ENCODE assay signal across 14 cellular contexts in genomic region chr17:35931794-35932419, GRCh38. TPM values are rescaled to one million over a fixed set of nuclear protein-coding genes. Genes with fewer than 3 reads are reported as not detected.
DNase-seq lines count a peak whose midpoint lies in the region; ATAC-seq and TF ChIP-seq lines count a peak whose summit lies in the region.
"Had no signal": no experiment of that assay in that cellular context is flagged by ENCODE, and none has a peak within 500 bp of the region (broad histone marks: within the 10 kb centered on the region; RNA-seq: fewer than 3 reads in every experiment).

No MANE protein-coding gene starts in this region.

- WGBS in SK-N-SH (ENCODE audit: low lambda C conversion rate): 89% methylated on average over 5 of the region's 6 CpGs

- H3K36me3 ChIP-seq in SK-N-SH (replicated peaks in 1 of 2; ENCODE audit: control insufficient read depth in 1 of 2, insufficient read depth in 2 of 2, low read length in 1 of 2): no peaks in the 10 kb centered on the region
- H3K36me3 ChIP-seq: prostate gland had no signal

- no peak for TF ChIP-seq RAD21 in SK-N-SH (IDR thresholded peaks at IDR 0.05; ENCODE audit: low read length)

- no peak for ATAC-seq in GM18909 (IDR thresholded peaks at IDR 0.05; ENCODE audit: poor library complexity, unreplicated experiment)
- ATAC-seq in HG03196 (IDR thresholded peaks at IDR 0.05; ENCODE audit: unreplicated experiment): no peak
- ATAC-seq: stimulated activated memory B cell treated with anti-CD40 and anti-IgM and Interleukin-4, amounts not matched to agents 10 μg/mL and 1 μg/mL and 100 μg/mL, for 72 hours had no signal

- no peaks in the 10 kb centered on the region for H3K79me2 ChIP-seq in SK-N-SH (ENCODE audit: insufficient read depth)

- H4K20me1 ChIP-seq in SK-N-SH (ENCODE audit: insufficient read depth): no peaks in the 10 kb centered on the region

- peak; percentile 36 for DNase-seq in ACHN
- DNase-seq in SK-N-SH: no peak
- DNase-seq in fibroblast of the aortic adventitia (ENCODE audit: low read depth): peak; percentile 70
- no peak for DNase-seq in HT-29 (ENCODE audit: low spot score)
- DNase-seq: activated CD4-positive, alpha-beta T cell treated with anti-CD3 and anti-CD28 coated beads for 1 hour; activated T-cell treated with anti-CD3 and anti-CD28 coated beads, Interleukin-2, amount 50 U/mL, for 48 hours; erythroblast; NCI-H2107 had no signal

- H3K9ac ChIP-seq in SK-N-SH: no peak overlapping the region

- H3K27ac ChIP-seq in SK-N-SH (ENCODE audit: low read depth in 2 of 2, low read length in 1 of 2): peak overlapping the region in 1 of 2 experiments; percentile 4; a peak in 1 of 4 replicates
- H3K27ac ChIP-seq: prostate gland had no signal

- no peaks in the 10 kb centered on the region for H3K9me2 ChIP-seq in SK-N-SH

- H3K4me3 ChIP-seq in SK-N-SH (ENCODE audit: low read depth in 2 of 2, low read length in 1 of 2) (no peak overlapping the region), fibroblast of the aortic adventitia (ENCODE audit: low read depth, low read length) (no peak overlapping the region)
- H3K4me3 ChIP-seq: prostate gland had no signal

- TF ChIP-seq EP300 in SK-N-SH (IDR thresholded peaks at IDR 0.05; ENCODE audit: borderline replicate concordance in 1 of 2, low read depth in 1 of 2, low read length in 1 of 2): no peak

- peaks cover 11% of the 10 kb centered on the region for H3F3A ChIP-seq in SK-N-SH (replicated peaks; ENCODE audit: insufficient read depth)

- peaks cover 3 to 8% of the 10 kb centered on the region in 2 experiments; a peak in 2 of 4 replicates for H3K4me1 ChIP-seq in SK-N-SH (ENCODE audit: control insufficient read depth in 1 of 2, insufficient read depth in 2 of 2, low read depth in 1 of 2, low read length in 1 of 2)
- H3K4me1 ChIP-seq: prostate gland had no signal

- H3K27me3 ChIP-seq in SK-N-SH (ENCODE audit: insufficient read depth): no peaks in the 10 kb centered on the region

- TF ChIP-seq CTCF in SK-N-SH (IDR thresholded peaks at IDR 0.05) (no peak), fibroblast of the aortic adventitia (IDR thresholded peaks at IDR 0.05; ENCODE audit: insufficient read depth, low read length) (no peak)

- CTCF ChIA-PET in SK-N-SH (lab: Yijun Ruan, JAX): interaction anchor here (0.8 to 1.4 kb wide), 4 partner anchors 16 to 82 kb away, joined by 3 to 7 read pairs (median 4); no protein-coding TSS in a partner anchor

- no peak overlapping the region for H3K4me2 ChIP-seq in SK-N-SH

- H3K9me3 ChIP-seq in SK-N-SH: no peaks in the 10 kb centered on the region
- H3K9me3 ChIP-seq: prostate gland had no signal

- POLR2A ChIA-PET in SK-N-SH (lab: Yijun Ruan, JAX): no interaction called here

- peak overlapping the region; percentile 48; the same call in 1 of the 2 replicates for H2AFZ ChIP-seq in SK-N-SH (ENCODE audit: low read depth)

- in situ Hi-C loops in ACHN (cut with HindIII; ENCODE audit: low pct_ligation_motif_present, low pct_unique_long_range_greater_than_20kb, low sequenced_read_pairs): no loop called here

TF ChIP-seq in SK-N-SH, 30 proteins besides CTCF, POLR2A, EP300 and RAD21:
- TF ChIP-seq SIN3A (IDR thresholded peaks at IDR 0.05; ENCODE audit: borderline replicate concordance, low read depth, low read length) (no peak), ELF1 (IDR thresholded peaks at IDR 0.05) (no peak), RCOR1 (IDR thresholded peaks at IDR 0.05; ENCODE audit: low read length) (no peak), PBX3 (IDR thresholded peaks at IDR 0.05) (no peak), POLR2AphosphoS5 (IDR thresholded peaks at IDR 0.05; ENCODE audit: low read depth, low read length) (no peak)
- TF ChIP-seq, protein P1, sequence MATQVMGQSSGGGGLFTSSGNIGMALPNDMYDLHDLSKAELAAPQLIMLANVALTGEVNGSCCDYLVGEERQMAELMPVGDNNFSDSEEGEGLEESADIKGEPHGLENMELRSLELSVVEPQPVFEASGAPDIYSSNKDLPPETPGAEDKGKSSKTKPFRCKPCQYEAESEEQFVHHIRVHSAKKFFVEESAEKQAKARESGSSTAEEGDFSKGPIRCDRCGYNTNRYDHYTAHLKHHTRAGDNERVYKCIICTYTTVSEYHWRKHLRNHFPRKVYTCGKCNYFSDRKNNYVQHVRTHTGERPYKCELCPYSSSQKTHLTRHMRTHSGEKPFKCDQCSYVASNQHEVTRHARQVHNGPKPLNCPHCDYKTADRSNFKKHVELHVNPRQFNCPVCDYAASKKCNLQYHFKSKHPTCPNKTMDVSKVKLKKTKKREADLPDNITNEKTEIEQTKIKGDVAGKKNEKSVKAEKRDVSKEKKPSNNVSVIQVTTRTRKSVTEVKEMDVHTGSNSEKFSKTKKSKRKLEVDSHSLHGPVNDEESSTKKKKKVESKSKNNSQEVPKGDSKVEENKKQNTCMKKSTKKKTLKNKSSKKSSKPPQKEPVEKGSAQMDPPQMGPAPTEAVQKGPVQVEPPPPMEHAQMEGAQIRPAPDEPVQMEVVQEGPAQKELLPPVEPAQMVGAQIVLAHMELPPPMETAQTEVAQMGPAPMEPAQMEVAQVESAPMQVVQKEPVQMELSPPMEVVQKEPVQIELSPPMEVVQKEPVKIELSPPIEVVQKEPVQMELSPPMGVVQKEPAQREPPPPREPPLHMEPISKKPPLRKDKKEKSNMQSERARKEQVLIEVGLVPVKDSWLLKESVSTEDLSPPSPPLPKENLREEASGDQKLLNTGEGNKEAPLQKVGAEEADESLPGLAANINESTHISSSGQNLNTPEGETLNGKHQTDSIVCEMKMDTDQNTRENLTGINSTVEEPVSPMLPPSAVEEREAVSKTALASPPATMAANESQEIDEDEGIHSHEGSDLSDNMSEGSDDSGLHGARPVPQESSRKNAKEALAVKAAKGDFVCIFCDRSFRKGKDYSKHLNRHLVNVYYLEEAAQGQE (IDR thresholded peaks at IDR 0.05; ENCODE audit: low read depth, low read length): no peak
- TF ChIP-seq, protein P2, sequence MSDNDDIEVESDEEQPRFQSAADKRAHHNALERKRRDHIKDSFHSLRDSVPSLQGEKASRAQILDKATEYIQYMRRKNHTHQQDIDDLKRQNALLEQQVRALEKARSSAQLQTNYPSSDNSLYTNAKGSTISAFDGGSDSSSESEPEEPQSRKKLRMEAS (IDR thresholded peaks at IDR 0.05; ENCODE audit: low read depth): no peak

RNA-seq across cellular contexts. Expression of gene RDM1, which starts 1.3 kb away (rescaled TPM):
- 1.8 and 2.5 TPM in 2 replicates for polyA plus RNA-seq in SK-N-SH (2012; rRNA removed)
- polyA plus RNA-seq in SK-N-SH (2012; cell fraction: cytosol; rRNA removed): 2.0 and 2.3 TPM in 2 replicates
- 2.8 and 4.1 TPM in 2 replicates for polyA plus RNA-seq in SK-N-SH (2012; cell fraction: nucleus; rRNA removed)
- 0.45 TPM in 1 of 2 replicates, not detected in the other for total RNA-seq in fibroblast of the aortic adventitia (ENCODE audit: low replicate concordance)
- 4.9 and 11.3 TPM in 2 replicates for total RNA-seq in HT-29 (2014; rRNA removed; shearing (Covaris generic))
- total RNA-seq: bronchial epithelial cell, mononuclear cell had no signal

RNA-seq across cellular contexts. Expression of gene LYZL6, which starts 11.6 kb away (rescaled TPM):
- not detected in 2 replicates for polyA plus RNA-seq in SK-N-SH (2012; rRNA removed)
- not detected in 2 replicates for polyA plus RNA-seq in SK-N-SH (2012; cell fraction: cytosol; rRNA removed)
- not detected in 2 replicates for polyA plus RNA-seq in SK-N-SH (2012; cell fraction: nucleus; rRNA removed)
- not detected in 2 replicates for total RNA-seq in fibroblast of the aortic adventitia (ENCODE audit: low replicate concordance)
- not detected in 2 replicates for total RNA-seq in HT-29 (2014; rRNA removed; shearing (Covaris generic))
- total RNA-seq: bronchial epithelial cell, mononuclear cell had no signal

RNA-seq across cellular contexts. Expression of gene CCL16, which starts 49.4 kb away (rescaled TPM):
- polyA plus RNA-seq in SK-N-SH (2012; rRNA removed): not detected in 2 replicates
- not detected in 2 replicates for polyA plus RNA-seq in SK-N-SH (2012; cell fraction: cytosol; rRNA removed)
- not detected in 2 replicates for polyA plus RNA-seq in SK-N-SH (2012; cell fraction: nucleus; rRNA removed)
- total RNA-seq in fibroblast of the aortic adventitia (ENCODE audit: low replicate concordance): not detected in 2 replicates
- total RNA-seq in HT-29 (2014; rRNA removed; shearing (Covaris generic)): not detected in 2 replicates
- total RNA-seq: bronchial epithelial cell, mononuclear cell, prostate gland had no signal

RNA-seq across cellular contexts. Expression of gene CCL5, which starts 51.7 kb away (rescaled TPM):
- 0.23 and 0.57 TPM in 2 replicates for polyA plus RNA-seq in SK-N-SH (2012; rRNA removed)
- 0.33 and 0.45 TPM in 2 replicates for polyA plus RNA-seq in SK-N-SH (2012; cell fraction: cytosol; rRNA removed)
- 0.06 and 0.08 TPM in 2 replicates for polyA plus RNA-seq in SK-N-SH (2012; cell fraction: nucleus; rRNA removed)
- total RNA-seq in fibroblast of the aortic adventitia (ENCODE audit: low replicate concordance): not detected in 2 replicates
- total RNA-seq in HT-29 (2014; rRNA removed; shearing (Covaris generic)): 0.23 TPM in 1 of 2 replicates, not detected in the other
- total RNA-seq: bronchial epithelial cell had no signal

RNA-seq across cellular contexts. Expression of gene CCL14, which starts 54.6 kb away (rescaled TPM):
- polyA plus RNA-seq in SK-N-SH (2012; rRNA removed): not detected in 2 replicates
- polyA plus RNA-seq in SK-N-SH (2012; cell fraction: cytosol; rRNA removed): not detected in 2 replicates
- not detected in 2 replicates for polyA plus RNA-seq in SK-N-SH (2012; cell fraction: nucleus; rRNA removed)
- not detected in 2 replicates for total RNA-seq in fibroblast of the aortic adventitia (ENCODE audit: low replicate concordance)
- 0.15 and 0.37 TPM in 2 replicates for total RNA-seq in HT-29 (2014; rRNA removed; shearing (Covaris generic))
- total RNA-seq: bronchial epithelial cell, mononuclear cell had no signal

Comparison
In these comparisons a context has a peak if more than half of its experiments do, and no peak if none do; other contexts are left out.
1. DNase-seq: peak in ACHN (single experiment) and fibroblast of the aortic adventitia (single experiment); none in SK-N-SH (single experiment) and HT-29 (single experiment).